ENCODE assay signal across 35 cellular contexts in the genomic region with DNA sequence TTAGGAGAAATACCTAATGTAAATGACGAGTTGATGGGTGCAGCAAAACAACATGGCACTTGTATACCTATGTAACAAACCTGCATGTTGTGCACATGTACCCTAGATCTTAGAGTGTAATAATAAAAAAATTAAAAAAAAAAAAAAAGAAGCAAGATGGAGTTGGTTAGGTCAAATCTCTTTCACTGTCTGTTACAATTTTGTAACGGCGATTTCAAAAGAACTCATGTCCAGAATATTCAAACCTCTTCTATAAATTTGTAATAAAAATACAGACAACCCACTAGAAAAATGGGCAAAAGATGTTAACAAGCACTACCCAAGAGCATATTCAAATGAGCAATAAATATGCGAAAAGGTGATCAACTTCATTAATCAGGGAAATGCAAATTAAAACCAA. TPM values are rescaled to one million over a fixed set of nuclear protein-coding genes. Genes with fewer than 3 reads are reported as not detected.
"Had no signal": no experiment of that assay in that cellular context is flagged by ENCODE, and none has a peak within 500 bp of the region (broad histone marks: within the 10 kb centered on the region; RNA-seq: fewer than 3 reads in every experiment).

No MANE protein-coding gene starts in this region.

- H3K27ac ChIP-seq: adrenal gland, ascending aorta, body of pancreas, brain microvascular endothelial cell, breast epithelium, cardiac muscle cell had no signal

- H3K9me3 ChIP-seq: adrenal gland, ascending aorta, body of pancreas, breast epithelium had no signal

- H3K27me3 ChIP-seq: adrenal gland, ascending aorta, body of pancreas, brain microvascular endothelial cell, breast epithelium, cardiac muscle cell had no signal

- ATAC-seq: activated naive CD4-positive, alpha-beta T cell treated with anti-CD3 and anti-CD28 coated beads, Interleukin-2, amount 50 U/mL, for 72 hours; activated naive CD8-positive, alpha-beta T cell treated with anti-CD3 and anti-CD28 coated beads, Interleukin-2, amount 50 U/mL, for 24 hours; activated T-cell treated with anti-CD3 and anti-CD28 coated beads, Interleukin-2, amount 50 U/mL, for 4 hours; activated T-cell treated with anti-CD3 and anti-CD28 coated beads, Interleukin-2, amount 50 U/mL, for 72 hours; activated T-helper 17 cell treated with anti-CD3 and anti-CD28 coated beads, Interleukin-2, amount 50 U/mL, for 72 hours; body of pancreas had no signal

- H3K4me3 ChIP-seq: adrenal gland, ascending aorta, body of pancreas, breast epithelium, cardiac muscle cell had no signal

- H3K4me1 ChIP-seq: ascending aorta, body of pancreas, breast epithelium had no signal

- H3K36me3 ChIP-seq: adrenal gland, ascending aorta, brain microvascular endothelial cell, breast epithelium, cardiac muscle cell had no signal

- FAIRE-seq: astrocyte, bronchial epithelial cell had no signal

- DNase-seq: activated effector memory CD4-positive, alpha-beta T cell treated with Interleukin-2 at 50 U/mL for 16 hours; activated gamma-delta T cell; activated gamma-delta T cell treated with Interleukin-2 at 50 U/mL for 16 hours; activated naive CD4-positive, alpha-beta T cell; activated naive CD4-positive, alpha-beta T cell treated with anti-CD3 and anti-CD28 coated beads for 36 hours; activated naive CD4-positive, alpha-beta T cell treated with anti-CD3 and anti-CD28 coated beads, Interleukin-2, amount 10 ng/mL, durations not matched to agents 7 days and 5 days; activated naive CD4-positive, alpha-beta T cell treated with anti-CD3 and anti-CD28 coated beads, Interleukin-2, amount 50 U/mL, for 16 hours; activated naive CD4-positive, alpha-beta T cell treated with Interleukin-2 at 50 U/mL for 16 hours; activated naive CD8-positive, alpha-beta T cell treated with anti-CD3 and anti-CD28 coated beads for 36 hours; activated naive CD8-positive, alpha-beta T cell treated with anti-CD3 and anti-CD28 coated beads, Interleukin-2, amount 10 ng/mL, durations not matched to agents 7 days and 5 days; activated naive CD8-positive, alpha-beta T cell treated with anti-CD3 and anti-CD28 coated beads, Interleukin-2, amount 50 U/mL, for 24 hours; activated T-cell treated with anti-CD3 and anti-CD28 coated beads, Interleukin-2, amount 50 U/mL, for 1 hour; activated T-cell treated with anti-CD3 and anti-CD28 coated beads, Interleukin-2, amount 50 U/mL, for 24 hours; activated T-cell treated with anti-CD3 and anti-CD28 coated beads, Interleukin-2, amount 50 U/mL, for 4 hours; activated T-cell treated with anti-CD3 and anti-CD28 coated beads, Interleukin-2, amount 50 U/mL, for 48 hours; activated T-cell treated with anti-CD3 and anti-CD28 coated beads, Interleukin-2, amount 50 U/mL, for 72 hours; adrenal gland; amniotic stem cell; amygdala; anterior cingulate cortex; aorta; body of pancreas; brain microvascular endothelial cell; caudate nucleus; central memory CD4-positive, alpha-beta T cell; cerebellar nuclear complex had no signal

RNA-seq across cellular contexts. Expression of a gene that starts 59.4 kb away (rescaled TPM):
- total RNA-seq: activated naive CD4-positive, alpha-beta T cell treated with anti-CD3 and anti-CD28 coated beads for 36 hours; activated naive CD8-positive, alpha-beta T cell treated with anti-CD3 and anti-CD28 coated beads for 36 hours; activated T-helper 1 cell treated with anti-CD3 and anti-CD28 coated beads, Interleukin-12 subunit alpha, Interleukin-12 subunit beta, Interleukin-2, Interleukin-4 antibody, amounts not matched to agents 30 ng/mL and 10 ng/mL and 1 ng/mL, durations not matched to agents 14 hours and 24 hours and 36 hours; aorta; ascending aorta; body of pancreas; breast epithelium; bronchial epithelial cell; cardiac muscle cell; chondrocyte had no signal
- polyA plus RNA-seq: aorta had no signal
